Comparison of ENCODE assay signal across 19 cellular contexts in genomic region chr14:69996197-69996596, GRCh38.
DNase-seq lines count a peak whose midpoint lies in the region; ATAC-seq, FAIRE-seq and TF ChIP-seq lines count a peak whose summit lies in the region.
"Had no signal": no experiment of that assay in that cellular context is flagged by ENCODE, and none has a peak within 500 bp of the region (broad histone marks: within the 10 kb centered on the region; RNA-seq: fewer than 3 reads in every experiment).

No MANE protein-coding gene starts in this region.

- H3K9me3 Mint-ChIP-seq in effector memory CD8-positive, alpha-beta T cell = no peaks in the 10 kb centered on the region
- H3K9me3 Mint-ChIP-seq: immature natural killer cell; T-helper 2 cell treated with Interferon-gamma antibody and Interleukin-4, amounts not matched to agents 5 μg/mL and 100 μg/mL, for 36 hours had no signal

- no peaks in the 10 kb centered on the region for H3K4me1 Mint-ChIP-seq in effector memory CD8-positive, alpha-beta T cell (ENCODE audit: low read depth in 2 of 2)
- H3K4me1 Mint-ChIP-seq: immature natural killer cell had no signal

- no peaks in the 10 kb centered on the region for H3K9me1 ChIP-seq in endothelial cell of umbilical vein (replicated peaks; ENCODE audit: control insufficient read depth, extremely low read depth, insufficient read depth, low read length)

- H3K4me2 ChIP-seq in PC-9 = no peak overlapping the region
- no peak overlapping the region for H3K4me2 ChIP-seq in endothelial cell of umbilical vein (ENCODE audit: insufficient read depth, low read length)

- no peaks in the 10 kb centered on the region for H3K36me3 Mint-ChIP-seq in effector memory CD8-positive, alpha-beta T cell (ENCODE audit: insufficient read depth)
- H3K36me3 Mint-ChIP-seq: activated naive CD8-positive, alpha-beta T cell; immature natural killer cell had no signal

- H3K27me3 ChIP-seq in PC-9 (ENCODE audit: insufficient read depth, low read depth) (no peaks in the 10 kb centered on the region), endothelial cell of umbilical vein (ENCODE audit: control insufficient read depth in 2 of 2, insufficient read depth in 2 of 2, low read length in 2 of 2) (peaks cover 3 to 4% of the 10 kb centered on the region in 2 experiments)

- TF ChIP-seq CTCF in PC-9 (conservative IDR thresholded peaks at IDR 0.05) (no peak), endothelial cell of umbilical vein (IDR thresholded peaks at IDR 0.05; ENCODE audit: extremely low read depth in 1 of 2, insufficient read depth in 1 of 2, low read depth in 1 of 2, low read length in 2 of 2) (no peak), mucosa of descending colon (IDR thresholded peaks at IDR 0.05) (no peak)

- H3K4me3 Mint-ChIP-seq in effector memory CD8-positive, alpha-beta T cell = no peak overlapping the region
- H3K4me3 Mint-ChIP-seq: activated naive CD8-positive, alpha-beta T cell; immature natural killer cell; T-helper 2 cell treated with Interferon-gamma antibody and Interleukin-4, amounts not matched to agents 5 μg/mL and 100 μg/mL, for 36 hours had no signal

- H3K36me3 ChIP-seq in PC-9 (ENCODE audit: low read depth) = no peaks in the 10 kb centered on the region
- H3K36me3 ChIP-seq in endothelial cell of umbilical vein (ENCODE audit: control insufficient read depth in 2 of 2, extremely low read depth in 1 of 2, insufficient read depth in 2 of 2, low read length in 2 of 2) = no peaks in the 10 kb centered on the region
- H3K36me3 ChIP-seq in mucosa of descending colon (ENCODE audit: low read depth) = no peaks in the 10 kb centered on the region

- no peak overlapping the region for H3K9ac ChIP-seq in endothelial cell of umbilical vein (replicated peaks; ENCODE audit: extremely low read depth, insufficient read depth, low read length)

- H3K9me3 ChIP-seq in PC-9 (ENCODE audit: insufficient read depth, low read depth) (no peaks in the 10 kb centered on the region), endothelial cell of umbilical vein (replicated peaks; ENCODE audit: control insufficient read depth, insufficient read depth, low read length) (no peaks in the 10 kb centered on the region), mucosa of descending colon (no peaks in the 10 kb centered on the region)

- ATAC-seq in mucosa of descending colon = peak; percentile 44
- no peak for ATAC-seq in GM21576 (IDR thresholded peaks at IDR 0.05; ENCODE audit: unreplicated experiment)
- ATAC-seq in GM18873 (IDR thresholded peaks at IDR 0.05; ENCODE audit: low FRiP score, unreplicated experiment) = no peak
- ATAC-seq in effector memory CD8-positive, alpha-beta T cell (replicated peaks) = no peak

- peak; percentile 26 for DNase-seq in H54 (ENCODE audit: insufficient read length, low spot score)
- peak in 1 of 2 experiments; percentile 40 for DNase-seq in PC-9
- DNase-seq in endothelial cell of umbilical vein (ENCODE audit: low read depth, low spot score) = no peak
- no peak for DNase-seq in mucosa of descending colon
- DNase-seq in effector memory CD8-positive, alpha-beta T cell = no peak
- DNase-seq in DMS153 treated with DMSO at 0.1 percent for 48 hours (lab: John Stamatoyannopoulos, UW; ENCODE audit: unreplicated experiment) = no peak
- DNase-seq: activated CD4-positive, alpha-beta T cell treated with anti-CD3 and anti-CD28 coated beads for 48 hours; activated T-cell treated with anti-CD3 and anti-CD28 coated beads for 4 hours; effector memory CD4-positive, alpha-beta T cell; immature natural killer cell; midbrain; MM.1S; NCI-H2107; nucleus accumbens; Right ventricle myocardium superior had no signal

- H3K27ac ChIP-seq in PC-9 (peak overlapping the region; percentile 40), endothelial cell of umbilical vein (ENCODE audit: insufficient read depth, low read depth, low read length) (no peak overlapping the region)

- dilution Hi-C loops in endothelial cell of umbilical vein (cut with MboI; ENCODE audit: extremely low pct_ligation_motif_present, low sequenced_read_pairs) = no loop called here

- FAIRE-seq in H54 (lab: Jason Lieb, UNC) (no peak), endothelial cell of umbilical vein (lab: Jason Lieb, UNC) (no peak)

- H3K27ac Mint-ChIP-seq in effector memory CD8-positive, alpha-beta T cell = no peak overlapping the region
- H3K27ac Mint-ChIP-seq: activated naive CD8-positive, alpha-beta T cell; immature natural killer cell; T-helper 2 cell treated with Interferon-gamma antibody and Interleukin-4, amounts not matched to agents 5 μg/mL and 100 μg/mL, for 36 hours had no signal

- POLR2A ChIA-PET in PC-9 (lab: Charles Lee; ENCODE audit: unreplicated experiment) = no interaction called here
- POLR2A ChIA-PET in endothelial cell of umbilical vein (lab: Charles Lee) = no interaction called here

- H4K20me1 ChIP-seq in PC-9 (ENCODE audit: insufficient read depth) (no peaks in the 10 kb centered on the region), endothelial cell of umbilical vein (replicated peaks; ENCODE audit: control insufficient read depth, extremely low read depth, insufficient read depth, low read length) (no peaks in the 10 kb centered on the region)

- intact Hi-C loops in PC-9 (cut with micrococcal nuclease; ENCODE audit: unreplicated experiment) (no loop called here), endothelial cell of umbilical vein (cut with micrococcal nuclease) (no loop called here), mucosa of descending colon (cut with DNase I, micrococcal nuclease) (no loop called here)

- H3K79me2 ChIP-seq in PC-9 (ENCODE audit: low read depth) (no peaks in the 10 kb centered on the region), endothelial cell of umbilical vein (ENCODE audit: control insufficient read depth, insufficient read depth, low read length) (no peaks in the 10 kb centered on the region)

- no peaks in the 10 kb centered on the region for H3K9me2 ChIP-seq in PC-9 (ENCODE audit: insufficient read depth)

- BruUV-seq in PC-9 (replicated peaks; lab: Mats Ljungman, UMichigan) (no TSS peak), endothelial cell of umbilical vein (replicated peaks; lab: Mats Ljungman, UMichigan) (no TSS peak)

- H2AFZ ChIP-seq in PC-9 = 0 out of 2 replicates have a peak overlapping the region, but pooled peaks have one; percentile 4
- no peak overlapping the region for H2AFZ ChIP-seq in endothelial cell of umbilical vein (ENCODE audit: low read depth, low read length)

- H3F3A ChIP-seq in PC-9 (ENCODE audit: insufficient read depth, low read depth) = peaks cover 9% of the 10 kb centered on the region

- H3K27me3 Mint-ChIP-seq in effector memory CD8-positive, alpha-beta T cell = peaks cover 30 to 68% of the 10 kb centered on the region in 2 donors

- H3K4me3 ChIP-seq in PC-9 (no peak overlapping the region), endothelial cell of umbilical vein (replicated peaks in 1 of 3; ENCODE audit: insufficient read depth in 1 of 3, low read depth in 1 of 3, low read length in 3 of 3) (no peak overlapping the region), mucosa of descending colon (no peak overlapping the region)

- TF ChIP-seq POLR2A in H54 (IDR thresholded peaks at IDR 0.05; ENCODE audit: low read depth, low read length) = no peak
- TF ChIP-seq POLR2A in endothelial cell of umbilical vein (IDR thresholded peaks at IDR 0.05; ENCODE audit: low read depth, low read length) = no peak

- peaks cover 46% of the 10 kb centered on the region for H3K4me1 ChIP-seq in PC-9 (replicated peaks; ENCODE audit: insufficient read depth)
- H3K4me1 ChIP-seq in endothelial cell of umbilical vein (ENCODE audit: control insufficient read depth, extremely low read depth, insufficient read depth, low read length) = peaks cover 3% of the 10 kb centered on the region
- H3K4me1 ChIP-seq in mucosa of descending colon (ENCODE audit: low read depth) = no peaks in the 10 kb centered on the region

- CTCF ChIA-PET in PC-9 (lab: Charles Lee) = no interaction called here
- CTCF ChIA-PET in endothelial cell of umbilical vein (lab: Charles Lee) = interaction anchor here (1.0 to 1.6 kb wide), 2 partner anchors 32 to 265 kb away, joined by 3 to 5 read pairs; no protein-coding TSS in a partner anchor

TF ChIP-seq in endothelial cell of umbilical vein, 7 proteins besides CTCF, POLR2A, EP300 and RAD21:
- TF ChIP-seq FOS (IDR thresholded peaks at IDR 0.05; ENCODE audit: borderline replicate concordance, insufficient read depth, low read length) (peak; percentile 24), GATA2 (IDR thresholded peaks at IDR 0.05; ENCODE audit: insufficient read depth, insufficient read length, low read depth, low read length) (no peak)
